ENCODE assay signal across 21 cellular contexts in genomic region chr11:86722041-86722440, GRCh38. TPM values are rescaled to one million over a fixed set of nuclear protein-coding genes. Genes with fewer than 3 reads are reported as not detected.
A peak's percentile ranks its signal among the peaks of the same experiment; 100 is the strongest.
DNase-seq lines count a peak whose midpoint lies in the region; ATAC-seq, FAIRE-seq and TF ChIP-seq lines count a peak whose summit lies in the region.
"Had no signal": no experiment of that assay in that cellular context is flagged by ENCODE, and none has a peak within 500 bp of the region (broad histone marks: within the 10 kb centered on the region; RNA-seq: fewer than 3 reads in every experiment).

No MANE protein-coding gene starts in this region.

- peak overlapping the region; percentile 76 for H3K27ac Mint-ChIP-seq in MCF 10A (ENCODE audit: low read depth, unreplicated experiment)
- no peak overlapping the region for H3K27ac Mint-ChIP-seq in activated CD8-positive, alpha-beta T cell treated with anti-CD3 and anti-CD28 coated beads, Interleukin-2, amount 10 ng/mL, durations not matched to agents 7 days and 5 days
- H3K27ac Mint-ChIP-seq: CD4-positive, alpha-beta memory T cell; naive thymus-derived CD4-positive, alpha-beta T cell; stimulated activated effector memory CD8-positive, alpha-beta T cell treated with anti-CD3 and anti-CD28 coated beads, Interleukin-12 subunit alpha, Interleukin-12 subunit beta, amount 100 ng/mL, for 72 hours had no signal

- no peak for TF ChIP-seq CTCF in MCF 10A (IDR thresholded peaks at IDR 0.05; ENCODE audit: unreplicated experiment)
- no peak for TF ChIP-seq CTCF in breast epithelium (IDR thresholded peaks at IDR 0.05)
- TF ChIP-seq CTCF in bronchial epithelial cell (IDR thresholded peaks at IDR 0.05; ENCODE audit: insufficient read depth, low read length, severe bottlenecking), result no peak

- POLR2A ChIA-PET in MCF 10A (lab: Yijun Ruan, JAX), result interaction anchor here (2.5 to 3.8 kb wide), 3 partner anchors 14 to 21 kb away, joined by 7 to 16 read pairs (median 16); no protein-coding TSS in a partner anchor
- POLR2A ChIA-PET in activated CD8-positive, alpha-beta T cell treated with anti-CD3 and anti-CD28 coated beads, Interleukin-2, amount 10 ng/mL, durations not matched to agents 7 days and 5 days (lab: Charles Lee), result interaction anchor here (0.6 kb wide), 1 partner anchor 94 kb away, joined by 3 read pairs; no protein-coding TSS in a partner anchor

- TF ChIP-seq POLR2A in breast epithelium (IDR thresholded peaks at IDR 0.05), result no peak

- ATAC-seq in HG03342 (IDR thresholded peaks at IDR 0.05; ENCODE audit: unreplicated experiment), result no peak
- ATAC-seq in activated CD8-positive, alpha-beta T cell treated with anti-CD3 and anti-CD28 coated beads, Interleukin-2, amount 10 ng/mL, durations not matched to agents 7 days and 5 days, result no peak
- ATAC-seq: A549; body of pancreas; lower lobe of right lung; naive thymus-derived CD4-positive, alpha-beta T cell; stimulated activated effector memory CD8-positive, alpha-beta T cell treated with anti-CD3 and anti-CD28 coated beads, Interleukin-12 subunit alpha, Interleukin-12 subunit beta, amount 100 ng/mL, for 72 hours had no signal

- peaks cover 43% of the 10 kb centered on the region for H3K4me1 Mint-ChIP-seq in MCF 10A (ENCODE audit: insufficient read depth, unreplicated experiment)
- H3K4me1 Mint-ChIP-seq in activated CD8-positive, alpha-beta T cell treated with anti-CD3 and anti-CD28 coated beads, Interleukin-2, amount 10 ng/mL, durations not matched to agents 7 days and 5 days (ENCODE audit: low read depth), result no peaks in the 10 kb centered on the region
- H3K4me1 Mint-ChIP-seq: CD4-positive, alpha-beta memory T cell; stimulated activated effector memory CD8-positive, alpha-beta T cell treated with anti-CD3 and anti-CD28 coated beads, Interleukin-12 subunit alpha, Interleukin-12 subunit beta, amount 100 ng/mL, for 72 hours had no signal

- DNase-seq in MCF 10A (ENCODE audit: unreplicated experiment) (no peak), breast epithelium (ENCODE audit: low spot score in 2 of 2) (no peak), bronchial epithelial cell (ENCODE audit: low read depth) (peak; percentile 73), iris pigment epithelial cell (ENCODE audit: low read depth) (peak; percentile 80), H4 (ENCODE audit: low spot score) (no peak), SW 1271 (lab: John Stamatoyannopoulos, UW) (no peak)
- no peak for DNase-seq in activated CD8-positive, alpha-beta T cell treated with anti-CD3 and anti-CD28 coated beads, Interleukin-2, amount 10 ng/mL, durations not matched to agents 7 days and 5 days
- DNase-seq: activated CD4-positive, alpha-beta T cell treated with anti-CD3 and anti-CD28 coated beads for 4 hours; activated naive CD4-positive, alpha-beta T cell; body of pancreas; CD4-positive, alpha-beta memory T cell; DND-41; Kasumi-1; lower lobe of right lung; naive thymus-derived CD4-positive, alpha-beta T cell; NCI-H1417 treated with DMSO at 0.1 percent for 48 hours; NCI-H2227 treated with DMSO at 0.1 percent for 48 hours; trophoblast cell had no signal

- H3K27ac ChIP-seq in breast epithelium, result no peak overlapping the region
- H3K27ac ChIP-seq: body of pancreas, lower lobe of right lung had no signal

- H3K9me3 ChIP-seq in breast epithelium, result peaks cover 0 to 19% of the 10 kb centered on the region in 2 donors
- H3K9me3 ChIP-seq: body of pancreas had no signal

- BruUV-seq in MCF 10A (replicated peaks; lab: Mats Ljungman, UMichigan), result no TSS peak

- H3K36me3 ChIP-seq in breast epithelium (no peaks in the 10 kb centered on the region), bronchial epithelial cell (ENCODE audit: control insufficient read depth, insufficient read depth, low read length) (no peaks in the 10 kb centered on the region)
- H3K36me3 ChIP-seq: lower lobe of right lung had no signal

- no peaks in the 10 kb centered on the region for H3K27me3 Mint-ChIP-seq in MCF 10A (ENCODE audit: insufficient read depth, unreplicated experiment)
- H3K27me3 Mint-ChIP-seq in activated CD8-positive, alpha-beta T cell treated with anti-CD3 and anti-CD28 coated beads, Interleukin-2, amount 10 ng/mL, durations not matched to agents 7 days and 5 days (ENCODE audit: low read depth), result peaks cover 6% of the 10 kb centered on the region

- CTCF ChIA-PET in MCF 10A (lab: Yijun Ruan, JAX), result interaction anchor here (1.0 to 1.1 kb wide), 2 partner anchors 19 to 69 kb away, joined by 3 to 5 read pairs; no protein-coding TSS in a partner anchor
- CTCF ChIA-PET in activated CD8-positive, alpha-beta T cell treated with anti-CD3 and anti-CD28 coated beads, Interleukin-2, amount 10 ng/mL, durations not matched to agents 7 days and 5 days (lab: Charles Lee), result no interaction called here

- FAIRE-seq in bronchial epithelial cell (lab: Jason Lieb, UNC), result no peak
- FAIRE-seq: A549 had no signal

- peaks cover 18% of the 10 kb centered on the region for H3K9me3 Mint-ChIP-seq in MCF 10A (ENCODE audit: unreplicated experiment)
- peaks cover 10% of the 10 kb centered on the region for H3K9me3 Mint-ChIP-seq in activated CD8-positive, alpha-beta T cell treated with anti-CD3 and anti-CD28 coated beads, Interleukin-2, amount 10 ng/mL, durations not matched to agents 7 days and 5 days (ENCODE audit: insufficient read depth)

- intact Hi-C loops in MCF 10A (cut with micrococcal nuclease), result no loop called here
- intact Hi-C loops in breast epithelium (cut with DNase I; ENCODE audit: low total_unique reads), result no loop called here

- H3K4me1 ChIP-seq in breast epithelium, result no peaks in the 10 kb centered on the region
- H3K4me1 ChIP-seq: lower lobe of right lung had no signal

- no peaks in the 10 kb centered on the region for H3K36me3 Mint-ChIP-seq in MCF 10A (ENCODE audit: insufficient read depth, unreplicated experiment)
- H3K36me3 Mint-ChIP-seq in activated CD8-positive, alpha-beta T cell treated with anti-CD3 and anti-CD28 coated beads, Interleukin-2, amount 10 ng/mL, durations not matched to agents 7 days and 5 days (ENCODE audit: low read depth), result no peaks in the 10 kb centered on the region
- H3K36me3 Mint-ChIP-seq: naive thymus-derived CD4-positive, alpha-beta T cell; stimulated activated effector memory CD8-positive, alpha-beta T cell treated with anti-CD3 and anti-CD28 coated beads, Interleukin-12 subunit alpha, Interleukin-12 subunit beta, amount 100 ng/mL, for 72 hours had no signal

- no peak overlapping the region for H3K4me3 Mint-ChIP-seq in MCF 10A (ENCODE audit: unreplicated experiment)
- no peak overlapping the region for H3K4me3 Mint-ChIP-seq in activated CD8-positive, alpha-beta T cell treated with anti-CD3 and anti-CD28 coated beads, Interleukin-2, amount 10 ng/mL, durations not matched to agents 7 days and 5 days
- H3K4me3 Mint-ChIP-seq: CD4-positive, alpha-beta memory T cell; naive thymus-derived CD4-positive, alpha-beta T cell; stimulated activated effector memory CD8-positive, alpha-beta T cell treated with anti-CD3 and anti-CD28 coated beads, Interleukin-12 subunit alpha, Interleukin-12 subunit beta, amount 100 ng/mL, for 72 hours had no signal

- H3K4me3 ChIP-seq in breast epithelium (no peak overlapping the region), bronchial epithelial cell (ENCODE audit: low read depth, low read length) (no peak overlapping the region)
- H3K4me3 ChIP-seq: A549, body of pancreas, lower lobe of right lung had no signal

- H3K27me3 ChIP-seq in breast epithelium (no peaks in the 10 kb centered on the region), bronchial epithelial cell (ENCODE audit: control insufficient read depth, insufficient read depth, low read length) (no peaks in the 10 kb centered on the region)
- H3K27me3 ChIP-seq: body of pancreas had no signal

RNA-seq across cellular contexts. Expression of gene ME3, which starts 49.6 kb away (rescaled TPM):
- total RNA-seq in MCF 10A (2022), result 0.49 TPM in 1 of 2 replicates, not detected in the other
- 10 to 100 TPM; 53.0 to 68.5 (median 56.3) TPM for total RNA-seq in breast epithelium
- 8.8 and 10.3 TPM in 2 replicates for total RNA-seq in bronchial epithelial cell
- total RNA-seq in H4 (2014; rRNA removed; shearing (Covaris generic)), result 0.18 TPM in 1 of 2 replicates, not detected in the other
- 1 to 10 TPM in 1 of 2 experiments, under 1 TPM in 1; 0.66 to 1.0 TPM for total RNA-seq in activated CD8-positive, alpha-beta T cell treated with anti-CD3 and anti-CD28 coated beads, Interleukin-2, amount 10 ng/mL, durations not matched to agents 7 days and 5 days

Comparison
In these comparisons a context has a peak if more than half of its experiments do, and no peak if none do; other contexts are left out.
1. DNase-seq: peak in bronchial epithelial cell (single experiment) and iris pigment epithelial cell (single experiment); none in MCF 10A (single experiment), breast epithelium (0 of 2), H4 (single experiment), SW 1271 (0 of 2) and activated CD8-positive, alpha-beta T cell treated with anti-CD3 and anti-CD28 coated beads, Interleukin-2, amount 10 ng/mL, durations not matched to agents 7 days and 5 days (single experiment).